Comparison of ENCODE assay signal across 33 cellular contexts in genomic region chr22:46256358-46256958, GRCh38. TPM values are rescaled to one million over a fixed set of nuclear protein-coding genes. Genes with fewer than 3 reads are reported as not detected.
DNase-seq lines count a peak whose midpoint lies in the region; ATAC-seq and TF ChIP-seq lines count a peak whose summit lies in the region.
"Had no signal": no experiment of that assay in that cellular context is flagged by ENCODE, and none has a peak within 500 bp of the region (broad histone marks: within the 10 kb centered on the region; RNA-seq: fewer than 3 reads in every experiment).

No MANE protein-coding gene starts in this region.

- H3K27ac ChIP-seq in osteoblast (ENCODE audit: low read depth, low read length): no peak overlapping the region
- H3K27ac ChIP-seq: BLaER1, body of pancreas, heart left ventricle, parathyroid adenoma, upper lobe of right lung had no signal

- peaks cover 2 to 4% (median 2%) of the 10 kb centered on the region in 3 donors for H3K27me3 Mint-ChIP-seq in immature natural killer cell (ENCODE audit: low read depth in 3 of 3)

- H3K36me3 Mint-ChIP-seq in immature natural killer cell: peaks cover 0 to 3% (median 0%) of the 10 kb centered on the region in 3 donors

- no peak overlapping the region for H3K4me2 ChIP-seq in osteoblast (ENCODE audit: insufficient read depth, low read length)
- H3K4me2 ChIP-seq: BLaER1 had no signal

- peaks cover 2% of the 10 kb centered on the region for H3K9me3 ChIP-seq in osteoblast (ENCODE audit: low read depth, low read length)
- H3K9me3 ChIP-seq: body of pancreas, heart left ventricle, mucosa of descending colon, upper lobe of right lung had no signal

- H3K4me1 ChIP-seq in osteoblast (ENCODE audit: insufficient read depth, low read length): no peaks in the 10 kb centered on the region
- H3K4me1 ChIP-seq: parathyroid adenoma had no signal

- no peaks in the 10 kb centered on the region for H4K20me1 ChIP-seq in osteoblast (ENCODE audit: insufficient read depth, low read length)
- H4K20me1 ChIP-seq: BLaER1 had no signal

- H2AFZ ChIP-seq in osteoblast (ENCODE audit: low read length): no peak overlapping the region
- H2AFZ ChIP-seq: parathyroid adenoma had no signal

- H3K4me1 Mint-ChIP-seq in immature natural killer cell: peaks cover 9 to 25% of the 10 kb centered on the region in 2 donors

- no peak overlapping the region for H3K27ac Mint-ChIP-seq in immature natural killer cell
- H3K27ac Mint-ChIP-seq: activated CD4-positive, alpha-beta T cell treated with anti-CD3 and anti-CD28 coated beads, Interleukin-2, amount 10 ng/mL, durations not matched to agents 24 days and 14 days; stimulated activated naive B cell treated with anti-CD40 and anti-IgM and Interleukin-4, amounts not matched to agents 10 μg/mL and 1 μg/mL and 100 μg/mL, for 72 hours had no signal

- DNase-seq in HPDE6-E6E7 (ENCODE audit: extremely low spot score): peak; percentile 22
- DNase-seq in RKO (ENCODE audit: low spot score): peak; percentile 87
- DNase-seq in epithelial cell of esophagus (ENCODE audit: low read depth): peak; percentile 64
- peak; percentile 65 for DNase-seq in osteoblast (ENCODE audit: insufficient read length, low spot score, missing footprints)
- no peak for DNase-seq in NCI-H774 (lab: John Stamatoyannopoulos, UW)
- no peak for DNase-seq in immature natural killer cell
- DNase-seq: activated CD4-positive, alpha-beta T cell treated with anti-CD3 and anti-CD28 coated beads, Interleukin-2, amount 10 ng/mL, durations not matched to agents 24 days and 14 days; activated T-cell treated with anti-CD3 and anti-CD28 coated beads, Interleukin-2, amount 50 U/mL, for 4 hours; body of pancreas; cerebellar nuclear complex; DMS53; GF-D8; heart left ventricle; KBM-7; MM.1S; mucosa of descending colon; NCI-H1417 treated with DMSO at 0.1 percent for 48 hours; NCI-H2081; NCI-H345; right cardiac atrium; SHP77; stimulated activated naive B cell treated with anti-CD40 and anti-IgM and Interleukin-4, amounts not matched to agents 10 μg/mL and 1 μg/mL and 100 μg/mL, for 72 hours; upper lobe of right lung had no signal

- no peaks in the 10 kb centered on the region for H3K9me3 Mint-ChIP-seq in immature natural killer cell
- H3K9me3 Mint-ChIP-seq: activated CD4-positive, alpha-beta T cell treated with anti-CD3 and anti-CD28 coated beads, Interleukin-2, amount 10 ng/mL, durations not matched to agents 24 days and 14 days; activated T-cell treated with anti-CD3 and anti-CD28 coated beads, Interleukin-2, amount 50 U/mL, for 4 hours; stimulated activated naive B cell treated with anti-CD40 and anti-IgM and Interleukin-4, amounts not matched to agents 10 μg/mL and 1 μg/mL and 100 μg/mL, for 72 hours had no signal

- no peak for TF ChIP-seq CTCF in epithelial cell of esophagus (IDR thresholded peaks at IDR 0.05; ENCODE audit: insufficient read depth, low read depth, low read length, missing control alignments)
- TF ChIP-seq CTCF in osteoblast (IDR thresholded peaks at IDR 0.05; ENCODE audit: extremely low read depth, low read depth, low read length): no peak

- ATAC-seq in HG03469 (IDR thresholded peaks at IDR 0.05; ENCODE audit: unreplicated experiment) (no peak), HG03439 (IDR thresholded peaks at IDR 0.05; ENCODE audit: unreplicated experiment) (no peak)
- ATAC-seq: activated T-cell treated with anti-CD3 and anti-CD28 coated beads, Interleukin-2, amount 50 U/mL, for 4 hours; body of pancreas; HCT116; heart left ventricle; mucosa of descending colon; right cardiac atrium; stimulated activated naive B cell treated with anti-CD40 and anti-IgM and Interleukin-4, amounts not matched to agents 10 μg/mL and 1 μg/mL and 100 μg/mL, for 72 hours; upper lobe of right lung had no signal

- no peaks in the 10 kb centered on the region for H3K36me3 ChIP-seq in osteoblast (ENCODE audit: insufficient read depth, low read length)
- H3K36me3 ChIP-seq: BLaER1, heart left ventricle, upper lobe of right lung had no signal

- no peak overlapping the region for H3K4me3 Mint-ChIP-seq in immature natural killer cell
- H3K4me3 Mint-ChIP-seq: activated CD4-positive, alpha-beta T cell treated with anti-CD3 and anti-CD28 coated beads, Interleukin-2, amount 10 ng/mL, durations not matched to agents 24 days and 14 days; activated T-cell treated with anti-CD3 and anti-CD28 coated beads, Interleukin-2, amount 50 U/mL, for 4 hours; stimulated activated naive B cell treated with anti-CD40 and anti-IgM and Interleukin-4, amounts not matched to agents 10 μg/mL and 1 μg/mL and 100 μg/mL, for 72 hours had no signal

- H3K27me3 ChIP-seq in osteoblast (ENCODE audit: insufficient read depth, low read length): peaks cover 9% of the 10 kb centered on the region
- H3K27me3 ChIP-seq: BLaER1, body of pancreas, heart left ventricle had no signal

- H3K4me3 ChIP-seq in epithelial cell of esophagus (ENCODE audit: low read length) (no peak overlapping the region), osteoblast (ENCODE audit: insufficient read depth, low read length) (no peak overlapping the region)
- H3K4me3 ChIP-seq: BLaER1, body of pancreas, heart left ventricle, lung, mucosa of descending colon, upper lobe of right lung had no signal

- no peaks in the 10 kb centered on the region for H3K79me2 ChIP-seq in osteoblast (ENCODE audit: insufficient read depth, low read length)
- H3K79me2 ChIP-seq: parathyroid adenoma had no signal

RNA-seq across cellular contexts. Expression of gene CDPF1, which starts 6.4 kb away (rescaled TPM):
- total RNA-seq in osteoblast: 12.7 and 15.0 TPM in 2 replicates
- polyA plus RNA-seq in immature natural killer cell: 10 to 100 TPM; 23.2 to 32.8 (median 23.7) TPM

RNA-seq across cellular contexts. Expression of gene PKDREJ, which starts 6.7 kb away (rescaled TPM):
- not detected in 2 replicates for total RNA-seq in osteoblast
- polyA plus RNA-seq in immature natural killer cell: under 1 TPM in 2 of 3 donors, not detected in 1; 0.20 to 0.59 TPM
- total RNA-seq: activated CD4-positive, alpha-beta T cell treated with anti-CD3 and anti-CD28 coated beads, Interleukin-2, amount 10 ng/mL, durations not matched to agents 24 days and 14 days; activated CD8-positive, alpha-beta memory T cell treated with anti-CD3 and anti-CD28 coated beads for 36 hours; activated T-cell treated with anti-CD3 and anti-CD28 coated beads, Interleukin-2, amount 50 U/mL, for 4 hours; dermis microvascular lymphatic vessel endothelial cell; OCI-LY7; upper lobe of right lung had no signal
- polyA plus RNA-seq: neural cell had no signal

RNA-seq across cellular contexts. Expression of gene TTC38, which starts 11.3 kb away (rescaled TPM):
- 25.6 and 29.3 TPM in 2 replicates for total RNA-seq in osteoblast
- polyA plus RNA-seq in immature natural killer cell: 100 to 1,000 TPM; 190 to 290 (median 205) TPM

RNA-seq across cellular contexts. Expression of gene GTSE1, which starts 40.2 kb away (rescaled TPM):
- 1.8 and 2.1 TPM in 2 replicates for total RNA-seq in osteoblast
- under 1 TPM in 2 of 3 donors, not detected in 1; 0.50 to 0.71 TPM for polyA plus RNA-seq in immature natural killer cell

Comparison
In these comparisons a context has a peak if more than half of its experiments do, and no peak if none do; other contexts are left out.
1. DNase-seq: peak in HPDE6-E6E7 (single experiment), RKO (single experiment), epithelial cell of esophagus (single experiment) and osteoblast (single experiment); none in NCI-H774 (single experiment) and immature natural killer cell (0 of 3).